26 cellular contexts compared by ENCODE assay signal in genomic region chr11:77069969-77070582, GRCh38. TPM values are rescaled to one million over a fixed set of nuclear protein-coding genes. Genes with fewer than 3 reads are reported as not detected.
DNase-seq lines count a peak whose midpoint lies in the region; ATAC-seq and TF ChIP-seq lines count a peak whose summit lies in the region.
"Had no signal": no experiment of that assay in that cellular context is flagged by ENCODE, and none has a peak within 500 bp of the region (broad histone marks: within the 10 kb centered on the region; RNA-seq: fewer than 3 reads in every experiment).

No MANE protein-coding gene starts in this region.

- no peak for TF ChIP-seq CTCF in H9 (conservative IDR thresholded peaks at IDR 0.05)
- no peak for TF ChIP-seq CTCF in brain (conservative IDR thresholded peaks at IDR 0.05)
- TF ChIP-seq CTCF in suprapubic skin (IDR thresholded peaks at IDR 0.05) = no peak
- no peak for TF ChIP-seq CTCF in A673 (conservative IDR thresholded peaks at IDR 0.05; ENCODE audit: low read depth, low read length)

- CTCF ChIA-PET in A673 (lab: Charles Lee) = no interaction called here

- H2AK5ac ChIP-seq in H9 (ENCODE audit: insufficient read length, low read length) = no peak overlapping the region

- no peak overlapping the region for H2BK15ac ChIP-seq in H9 (ENCODE audit: low read depth, low read length)

- no peak overlapping the region for H3K14ac ChIP-seq in H9 (ENCODE audit: insufficient read depth, low read length)

- peaks cover 5 to 6% of the 10 kb centered on the region in 2 donors for H3K36me3 ChIP-seq in mucosa of rectum (ENCODE audit: control insufficient read depth in 2 of 2, insufficient read depth in 2 of 2, low read length in 2 of 2)
- no peaks in the 10 kb centered on the region for H3K36me3 ChIP-seq in suprapubic skin
- no peaks in the 10 kb centered on the region for H3K36me3 ChIP-seq in A673 (ENCODE audit: insufficient read depth, low read length, poor library complexity, severe bottlenecking)
- H3K36me3 ChIP-seq: neural progenitor cell, Peyer's patch, right lobe of liver, SJSA1 had no signal

- H3K27ac ChIP-seq in H9 (ENCODE audit: insufficient read length, low read depth, low read length) (no peak overlapping the region), mucosa of rectum (ENCODE audit: low read depth in 2 of 2, low read length in 2 of 2) (peak overlapping the region; percentile 96 to 99), suprapubic skin (no peak overlapping the region), A673 (ENCODE audit: low read depth, low read length, poor library complexity, severe bottlenecking) (no peak overlapping the region)
- H3K27ac ChIP-seq: neural progenitor cell, right lobe of liver, SJSA1 had no signal

- no peak overlapping the region for H4K91ac ChIP-seq in H9 (ENCODE audit: insufficient read length, low read depth, low read length)

- no peak overlapping the region for H3K23ac ChIP-seq in H9 (ENCODE audit: insufficient read length, low read depth, low read length)

- no peak overlapping the region for H3K56ac ChIP-seq in H9 (ENCODE audit: insufficient read length, low read depth, low read length)

- ATAC-seq in GM21619 (IDR thresholded peaks at IDR 0.05; ENCODE audit: unreplicated experiment) = no peak
- ATAC-seq: GM23338; right lobe of liver; stimulated activated effector memory CD8-positive, alpha-beta T cell treated with anti-CD3 and anti-CD28 coated beads, Interleukin-12 subunit alpha, Interleukin-12 subunit beta, amount 100 ng/mL, for 72 hours had no signal

- H3K4me3 ChIP-seq in mucosa of rectum (ENCODE audit: low read length in 2 of 2) = peak overlapping the region; percentile 4 to 13
- no peak overlapping the region for H3K4me3 ChIP-seq in suprapubic skin
- H3K4me3 ChIP-seq in A673 (ENCODE audit: low read depth, low read length, poor library complexity, severe bottlenecking) = no peak overlapping the region
- H3K4me3 ChIP-seq: GM23338, neural progenitor cell, right lobe of liver, SJSA1 had no signal

- H3K23me2 ChIP-seq in H9 (ENCODE audit: insufficient read length, low read depth, low read length, poor library complexity, severe bottlenecking) = peaks cover 10% of the 10 kb centered on the region

- no peak overlapping the region for H2BK5ac ChIP-seq in H9 (ENCODE audit: insufficient read length, low read length)

- H3K9me3 ChIP-seq in H9 (ENCODE audit: control insufficient read depth, low read depth, low read length) = no peaks in the 10 kb centered on the region
- no peaks in the 10 kb centered on the region for H3K9me3 ChIP-seq in mucosa of rectum (ENCODE audit: control insufficient read depth in 2 of 2, low read length in 2 of 2)
- H3K9me3 ChIP-seq in suprapubic skin = no peaks in the 10 kb centered on the region
- H3K9me3 ChIP-seq in A673 (ENCODE audit: low read depth, low read length, poor library complexity, severe bottlenecking) = no peaks in the 10 kb centered on the region
- H3K9me3 ChIP-seq: Peyer's patch, right lobe of liver, SJSA1 had no signal

- H3K18ac ChIP-seq in H9 (ENCODE audit: insufficient read length, low read depth, low read length) = no peak overlapping the region

- no peak overlapping the region for H3K9ac ChIP-seq in H9 (ENCODE audit: extremely low read depth, insufficient read length, low read length)
- H3K9ac ChIP-seq in mucosa of rectum (ENCODE audit: low read depth in 1 of 2, low read length in 2 of 2) = peak overlapping the region in 1 of 2 donors; percentile 96
- H3K9ac ChIP-seq: neural progenitor cell had no signal

- TF ChIP-seq POLR2A in suprapubic skin (IDR thresholded peaks at IDR 0.05) = no peak

- no CpG with 5 or more reads among the region's 8 CpGs for WGBS in H9 (ENCODE audit: extremely low coverage, insufficient read length, low lambda C conversion rate)
- WGBS in suprapubic skin = 92% methylated on average over 6 of the region's 8 CpGs

- H2BK120ac ChIP-seq in H9 (ENCODE audit: low read depth, low read length, poor library complexity, severe bottlenecking) = no peak overlapping the region

- no peaks in the 10 kb centered on the region for H4K20me1 ChIP-seq in H9 (ENCODE audit: control insufficient read depth, insufficient read depth, insufficient read length)

- H3K9me3 Mint-ChIP-seq in H9 = no peaks in the 10 kb centered on the region
- H3K9me3 Mint-ChIP-seq in brain = peaks cover 0 to 3% (median 0%) of the 10 kb centered on the region in 5 experiments
- H3K9me3 Mint-ChIP-seq: CD14-positive monocyte; GM23338; neural progenitor cell; stimulated activated effector memory CD8-positive, alpha-beta T cell treated with anti-CD3 and anti-CD28 coated beads, Interleukin-12 subunit alpha, Interleukin-12 subunit beta, amount 100 ng/mL, for 72 hours had no signal

- no peak overlapping the region for H2BK20ac ChIP-seq in H9 (ENCODE audit: low read depth, low read length, poor library complexity, severe bottlenecking)

- no peak overlapping the region for H4K5ac ChIP-seq in H9 (ENCODE audit: insufficient read length, low read depth, low read length)

- H3K27me3 ChIP-seq in H9 (ENCODE audit: insufficient read depth, low read length) (no peaks in the 10 kb centered on the region), mucosa of rectum (ENCODE audit: control insufficient read depth in 2 of 2, insufficient read depth in 2 of 2, low read length in 2 of 2) (no peaks in the 10 kb centered on the region), suprapubic skin (no peaks in the 10 kb centered on the region), A673 (replicated peaks; ENCODE audit: insufficient read depth, low read depth, low read length, poor library complexity) (no peaks in the 10 kb centered on the region)
- H3K27me3 ChIP-seq: Peyer's patch, right lobe of liver, SJSA1 had no signal

- H3K36me3 Mint-ChIP-seq in H9 (ENCODE audit: insufficient read depth in 1 of 3, low read depth in 3 of 3) = no peaks in the 10 kb centered on the region
- no peaks in the 10 kb centered on the region for H3K36me3 Mint-ChIP-seq in brain
- H3K36me3 Mint-ChIP-seq: CD14-positive monocyte, neural progenitor cell had no signal

- no TSS peak for BruUV-seq in A673 (replicated peaks; lab: Mats Ljungman, UMichigan)

- no peak overlapping the region for H2BK12ac ChIP-seq in H9 (ENCODE audit: insufficient read length, low read depth, low read length)

- intact Hi-C loops in A673 (cut with micrococcal nuclease; ENCODE audit: unreplicated experiment) = no loop called here

- no peak overlapping the region for H4K8ac ChIP-seq in H9 (replicated peaks; ENCODE audit: insufficient read length, low read depth, low read length)

- no peak overlapping the region for H3K4ac ChIP-seq in H9 (ENCODE audit: low read depth, low read length)

- no peak overlapping the region for H3T11ph ChIP-seq in H9 (ENCODE audit: low read length)

- H3K4me3 Mint-ChIP-seq in H9 (no peak overlapping the region; a peak in 1 of 5 replicates), brain (peak overlapping the region; percentile 20 to 73 (median 68))
- H3K4me3 Mint-ChIP-seq: CD14-positive monocyte; GM23338; neural progenitor cell; stimulated activated effector memory CD8-positive, alpha-beta T cell treated with anti-CD3 and anti-CD28 coated beads, Interleukin-12 subunit alpha, Interleukin-12 subunit beta, amount 100 ng/mL, for 72 hours had no signal

- no peaks in the 10 kb centered on the region for H3K4me1 ChIP-seq in H9 (ENCODE audit: insufficient read depth, low read length)
- peaks cover 84 to 88% of the 10 kb centered on the region in 2 donors for H3K4me1 ChIP-seq in mucosa of rectum (ENCODE audit: control insufficient read depth in 2 of 2, insufficient read depth in 2 of 2, low read length in 2 of 2)
- peaks cover 54% of the 10 kb centered on the region for H3K4me1 ChIP-seq in suprapubic skin
- H3K4me1 ChIP-seq in A673 (ENCODE audit: insufficient read depth, low read length, poor library complexity, severe bottlenecking) = peaks cover 3% of the 10 kb centered on the region

- H3K4me1 Mint-ChIP-seq in H9 (peaks cover 22 to 23% of the 10 kb centered on the region in 2 experiments), brain (peaks cover 70% of the 10 kb centered on the region)

- H3K27me3 Mint-ChIP-seq in H9 (ENCODE audit: low read depth) = peaks cover 9% of the 10 kb centered on the region
- no peaks in the 10 kb centered on the region for H3K27me3 Mint-ChIP-seq in brain

- DNase-seq in H9 (peak; percentile 21), suprapubic skin (ENCODE audit: low spot score in 2 of 2) (peak; percentile 46 to 47), A673 (ENCODE audit: low spot score) (no peak)
- DNase-seq in activated effector memory CD4-positive, alpha-beta T cell treated with Interleukin-2 at 50 U/mL for 16 hours = no peak
- DNase-seq: activated CD4-positive, alpha-beta T cell treated with anti-CD3 and anti-CD28 coated beads for 1 hour; activated gamma-delta T cell treated with Interleukin-2 at 50 U/mL for 16 hours; midbrain; NCI-H2029 treated with DMSO at 0.1 percent for 48 hours; NCI-H2227 treated with DMSO at 0.1 percent for 48 hours; stimulated activated CD4-positive, alpha-beta T cell treated with anti-CD3 and anti-CD28 coated beads, Interleukin-4, amount 100 ng/mL, for 24 hours; substantia nigra; T-helper 1 cell had no signal

- no peak overlapping the region for H2AFZ ChIP-seq in H9 (ENCODE audit: low read length)
- H2AFZ ChIP-seq: GM23338, neural progenitor cell had no signal

- no peak overlapping the region for H3K27ac Mint-ChIP-seq in H9
- peak overlapping the region in 3 of 5 experiments; percentile 43 to 80 (median 58) for H3K27ac Mint-ChIP-seq in brain
- H3K27ac Mint-ChIP-seq: GM23338; progenitor cell of endocrine pancreas; stimulated activated effector memory CD8-positive, alpha-beta T cell treated with anti-CD3 and anti-CD28 coated beads, Interleukin-12 subunit alpha, Interleukin-12 subunit beta, amount 100 ng/mL, for 72 hours had no signal

- TF ChIP-seq EP300 in suprapubic skin (IDR thresholded peaks at IDR 0.05) = no peak

- no peaks in the 10 kb centered on the region for H3K79me1 ChIP-seq in H9 (ENCODE audit: insufficient read depth, low read depth, low read length, poor library complexity, severe bottlenecking)

- H3K79me2 ChIP-seq in H9 (ENCODE audit: insufficient read depth, low read length) = 0 out of 2 replicates have a peak, but pooled peaks cover 2% of the 10 kb centered on the region

- POLR2A ChIA-PET in A673 (lab: Charles Lee; ENCODE audit: low non-redundant PET) = no interaction called here

- H3K4me2 ChIP-seq in H9 (ENCODE audit: insufficient read depth, insufficient read length, low read length) = no peak overlapping the region
- H3K4me2 ChIP-seq: GM23338, neural progenitor cell had no signal

RNA-seq across cellular contexts. Expression of gene CAPN5, which starts 3.3 kb away (rescaled TPM):
- total RNA-seq in H9 (2021) = 16.7 and 17.1 TPM in 2 replicates
- polyA plus RNA-seq in brain (ENCODE audit: insufficient read depth, low read depth, low replicate concordance) = 23.2 TPM
- total RNA-seq in suprapubic skin = 1 to 10 TPM in 3 of 4 donors, under 1 TPM in 1; 0.87 to 2.0 (median 1.1) TPM
- 4.3 and 7.0 TPM in 2 replicates for total RNA-seq in A673 (2021)

RNA-seq across cellular contexts. Expression of gene OMP, which starts 32.6 kb away (rescaled TPM):
- total RNA-seq in H9 (2021) (0.86 TPM in 1 of 2 replicates, not detected in the other), suprapubic skin (1 to 10 TPM in 1 of 4 donors, not detected in 3; 9.6 TPM), A673 (2021) (not detected in 2 replicates)
- polyA plus RNA-seq in brain (ENCODE audit: insufficient read depth, low read depth, low replicate concordance) = not detected
- total RNA-seq: dermis microvascular lymphatic vessel endothelial cell, MCF 10A, progenitor cell of endocrine pancreas, SJSA1 had no signal
- polyA plus RNA-seq: CD14-positive monocyte, GM23338 had no signal

RNA-seq across cellular contexts. Expression of gene B3GNT6, which starts 35.9 kb away (rescaled TPM):
- not detected in 2 replicates for total RNA-seq in H9 (2021)
- not detected for polyA plus RNA-seq in brain (ENCODE audit: insufficient read depth, low read depth, low replicate concordance)
- not detected for total RNA-seq in suprapubic skin
- not detected in 2 replicates for total RNA-seq in A673 (2021)
- total RNA-seq: dermis microvascular lymphatic vessel endothelial cell, GM23338, liver, MCF 10A, progenitor cell of endocrine pancreas, right lobe of liver had no signal
- polyA plus RNA-seq: CD14-positive monocyte, GM23338, liver had no signal

RNA-seq across cellular contexts. Expression of gene MYO7A, which starts 58.0 kb away (rescaled TPM):
- total RNA-seq in H9 (2021) = 1.6 and 2.2 TPM in 2 replicates
- polyA plus RNA-seq in brain (ENCODE audit: insufficient read depth, low read depth, low replicate concordance) = 4.2 TPM
- total RNA-seq in suprapubic skin = 1 to 10 TPM in 3 of 4 donors, under 1 TPM in 1; 0.34 to 2.4 (median 2.0) TPM
- total RNA-seq in A673 (2021) = not detected in 2 replicates
- total RNA-seq: SJSA1 had no signal

Comparison
In these comparisons a context has a peak if more than half of its experiments do, and no peak if none do; other contexts are left out.
1. DNase-seq: peak in H9 (single experiment) and suprapubic skin (2 of 2); none in A673 (single experiment) and activated effector memory CD4-positive, alpha-beta T cell treated with Interleukin-2 at 50 U/mL for 16 hours (single experiment).
2. H3K27ac ChIP-seq: peak in mucosa of rectum (2 of 2); none in H9 (single experiment), suprapubic skin (single experiment) and A673 (single experiment).
3. H3K27ac Mint-ChIP-seq: peak in brain (3 of 5); none in H9 (0 of 3).
4. H3K4me3 Mint-ChIP-seq: peak in brain (5 of 5); none in H9 (0 of 2).
5. H3K4me3 ChIP-seq: peak in mucosa of rectum (2 of 2); none in suprapubic skin (single experiment) and A673 (single experiment).